ENCODE assay signal across 9 cellular contexts in the genomic region with DNA sequence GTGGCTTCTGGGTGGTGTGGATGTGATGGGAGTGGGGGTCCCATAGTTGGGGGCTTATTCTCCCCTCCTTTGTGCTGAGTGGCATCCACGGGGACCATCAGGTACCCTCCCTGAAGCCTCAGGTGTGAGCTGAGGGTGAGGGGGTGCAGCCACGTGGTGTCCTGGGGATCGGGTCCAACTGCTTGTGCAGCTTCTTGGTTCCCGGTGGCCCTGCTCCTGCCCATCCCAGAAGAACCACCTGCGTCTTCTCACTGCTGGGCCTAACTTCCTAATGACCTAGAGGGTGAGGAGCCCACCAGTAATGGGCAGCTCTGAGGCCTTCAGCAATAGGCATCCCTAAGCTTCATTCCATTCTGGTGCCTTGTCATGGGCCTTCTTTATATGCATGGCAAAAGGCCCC. TPM values are rescaled to one million over a fixed set of nuclear protein-coding genes. Genes with fewer than 3 reads are reported as not detected.
DNase-seq lines count a peak whose midpoint lies in the region; ATAC-seq and TF ChIP-seq lines count a peak whose summit lies in the region.
"Not testable (repeated sequence)": the region's sequence is repeated elsewhere in the genome, so short reads cannot be mapped to it uniquely, and the experiment has no call there.
"Had no signal": no experiment of that assay in that cellular context is flagged by ENCODE, and none has a peak within 500 bp of the region (broad histone marks: within the 10 kb centered on the region; RNA-seq: fewer than 3 reads in every experiment).

No MANE protein-coding gene starts in this region.

- DNase-seq in CD8-positive, alpha-beta T cell, result peak in 1 of 7 experiments; percentile 47
- DNase-seq in T-cell; activated naive CD4-positive, alpha-beta T cell treated with anti-CD3 and anti-CD28 coated beads, Interleukin-2, amount 10 ng/mL, durations not matched to agents 7 days and 5 days; memory B cell (ENCODE audit: low spot score in 2 of 2): not testable (repeated sequence)
- DNase-seq in activated CD8-positive, alpha-beta memory T cell treated with anti-CD3 and anti-CD28 coated beads, Interleukin-2, amount 50 U/mL, for 48 hours, result peak; percentile 46
- DNase-seq in coronary artery (ENCODE audit: low spot score) (peak; percentile 41), osteocyte (ENCODE audit: extremely low spot score, unreplicated experiment) (peak; percentile 34)

- H3K4me3 ChIP-seq in CD8-positive, alpha-beta T cell (ENCODE audit: low read depth, low read length); coronary artery: not testable (repeated sequence)

- H3K27ac Mint-ChIP-seq in CD8-positive, alpha-beta T cell, result peak overlapping the region; percentile 12
- not testable (repeated sequence) for H3K27ac Mint-ChIP-seq in T-cell; activated naive CD4-positive, alpha-beta T cell treated with anti-CD3 and anti-CD28 coated beads, Interleukin-2, amount 10 ng/mL, durations not matched to agents 7 days and 5 days; memory B cell; osteocyte (ENCODE audit: unreplicated experiment)

- H3K4me3 Mint-ChIP-seq in CD8-positive, alpha-beta T cell, result peak overlapping the region; percentile 94
- H3K4me3 Mint-ChIP-seq in T-cell (peak overlapping the region; percentile 28 to 93 (median 91)), memory B cell (peak overlapping the region; percentile 14), osteocyte (ENCODE audit: unreplicated experiment) (peak overlapping the region; percentile 94)
- peak overlapping the region; percentile 87 for H3K4me3 Mint-ChIP-seq in activated naive CD4-positive, alpha-beta T cell treated with anti-CD3 and anti-CD28 coated beads, Interleukin-2, amount 10 ng/mL, durations not matched to agents 7 days and 5 days

- H3K36me3 Mint-ChIP-seq in CD8-positive, alpha-beta T cell; T-cell; activated naive CD4-positive, alpha-beta T cell treated with anti-CD3 and anti-CD28 coated beads, Interleukin-2, amount 10 ng/mL, durations not matched to agents 7 days and 5 days; memory B cell; osteocyte (ENCODE audit: unreplicated experiment): not testable (repeated sequence)

- peaks cover 18% of the 10 kb centered on the region for H3K27me3 ChIP-seq in CD8-positive, alpha-beta T cell (ENCODE audit: insufficient read depth, low read length)

- ATAC-seq in CD8-positive, alpha-beta T cell; T-cell (replicated peaks in 1 of 4); memory B cell (ENCODE audit: low read depth): not testable (repeated sequence)

- not testable (repeated sequence) for H3K27ac ChIP-seq in CD8-positive, alpha-beta T cell (ENCODE audit: low read depth, low read length); coronary artery

- H3K4me1 Mint-ChIP-seq in CD8-positive, alpha-beta T cell (ENCODE audit: low read depth), result peaks cover 26% of the 10 kb centered on the region
- H3K4me1 Mint-ChIP-seq in T-cell (peaks cover 23 to 39% (median 30%) of the 10 kb centered on the region in 3 donors), memory B cell (peaks cover 16% of the 10 kb centered on the region), osteocyte (ENCODE audit: unreplicated experiment) (peaks cover 22% of the 10 kb centered on the region)
- H3K4me1 Mint-ChIP-seq in activated naive CD4-positive, alpha-beta T cell treated with anti-CD3 and anti-CD28 coated beads, Interleukin-2, amount 10 ng/mL, durations not matched to agents 7 days and 5 days, result peaks cover 43% of the 10 kb centered on the region

- POLR2A ChIA-PET in CD8-positive, alpha-beta T cell (lab: Charles Lee); T-cell (lab: Charles Lee): not testable (repeated sequence)

- not testable (repeated sequence) for H3K9me3 ChIP-seq in CD8-positive, alpha-beta T cell (ENCODE audit: low read length)

- not testable (repeated sequence) for H3K9me3 Mint-ChIP-seq in CD8-positive, alpha-beta T cell; T-cell; activated naive CD4-positive, alpha-beta T cell treated with anti-CD3 and anti-CD28 coated beads, Interleukin-2, amount 10 ng/mL, durations not matched to agents 7 days and 5 days; memory B cell; osteocyte (ENCODE audit: unreplicated experiment)

- CTCF ChIA-PET in CD8-positive, alpha-beta T cell (lab: Charles Lee); T-cell (lab: Charles Lee); activated naive CD4-positive, alpha-beta T cell treated with anti-CD3 and anti-CD28 coated beads, Interleukin-2, amount 10 ng/mL, durations not matched to agents 7 days and 5 days (lab: Charles Lee): not testable (repeated sequence)

- H3K27me3 Mint-ChIP-seq in CD8-positive, alpha-beta T cell (ENCODE audit: low read depth), result peaks cover 29% of the 10 kb centered on the region
- H3K27me3 Mint-ChIP-seq in T-cell (peaks cover 24 to 37% of the 10 kb centered on the region in 2 donors), memory B cell (peaks cover 25% of the 10 kb centered on the region), osteocyte (ENCODE audit: unreplicated experiment) (peaks cover 22% of the 10 kb centered on the region)
- H3K27me3 Mint-ChIP-seq in activated naive CD4-positive, alpha-beta T cell treated with anti-CD3 and anti-CD28 coated beads, Interleukin-2, amount 10 ng/mL, durations not matched to agents 7 days and 5 days, result peaks cover 79% of the 10 kb centered on the region

- H3K36me3 ChIP-seq in CD8-positive, alpha-beta T cell (ENCODE audit: insufficient read depth, low read length), result not testable (repeated sequence)

- intact Hi-C loops in CD8-positive, alpha-beta T cell (cut with DNase I, micrococcal nuclease), result loop anchor here in 1 of 2 experiments (5.0 kb wide), 1 partner anchor 196 kb away; the partner anchor contains the start of genes NUP43 and PCMT1

- peaks cover 19% of the 10 kb centered on the region for H3K4me1 ChIP-seq in CD8-positive, alpha-beta T cell (ENCODE audit: insufficient read depth, low read length)

- TF ChIP-seq CTCF in CD8-positive, alpha-beta T cell (IDR thresholded peaks at IDR 0.05); coronary artery (IDR thresholded peaks at IDR 0.05); osteocyte (IDR thresholded peaks at IDR 0.05): not testable (repeated sequence)

RNA-seq across cellular contexts. Expression of gene ULBP2, which starts 1.5 kb away (rescaled TPM):
- 1 to 10 TPM; 7.2 to 9.7 TPM for total RNA-seq in CD8-positive, alpha-beta T cell
- total RNA-seq in T-cell, result 1 to 10 TPM in 2 of 5 donors, under 1 TPM in 1, not detected in 2; 0.20 to 3.9 (median 1.6) TPM
- 2.1 and 2.9 TPM in 2 replicates for total RNA-seq in osteocyte
- total RNA-seq: H1 had no signal

RNA-seq across cellular contexts. Expression of gene RAET1G, which starts 20.4 kb away (rescaled TPM):
- not detected for total RNA-seq in CD8-positive, alpha-beta T cell
- not detected for total RNA-seq in T-cell
- total RNA-seq in osteocyte, result 0.55 and 0.73 TPM in 2 replicates
- total RNA-seq: H1, PC-9 had no signal

RNA-seq across cellular contexts. Expression of gene ULBP1, which starts 20.4 kb away (rescaled TPM):
- under 1 TPM; 0.28 to 0.41 TPM for total RNA-seq in CD8-positive, alpha-beta T cell
- under 1 TPM in 4 of 5 donors, not detected in 1; 0.13 to 0.23 (median 0.14) TPM for total RNA-seq in T-cell
- 10.7 and 11.5 TPM in 2 replicates for total RNA-seq in osteocyte

RNA-seq across cellular contexts. Expression of gene RAET1E, which starts 45.4 kb away (rescaled TPM):
- not detected for total RNA-seq in CD8-positive, alpha-beta T cell
- total RNA-seq in T-cell, result not detected
- not detected in 2 replicates for total RNA-seq in osteocyte
- total RNA-seq: H1 had no signal

Comparison
In these comparisons a context has a peak if more than half of its experiments do, and no peak if none do; other contexts are left out.
1. H3K4me3 Mint-ChIP-seq: peak in every context shown above with its lines; median percentile 94 in CD8-positive, alpha-beta T cell; 94 in osteocyte; 91 in T-cell; 87 in activated naive CD4-positive, alpha-beta T cell treated with anti-CD3 and anti-CD28 coated beads, Interleukin-2, amount 10 ng/mL, durations not matched to agents 7 days and 5 days; 14 in memory B cell.